8 cellular contexts compared by ENCODE assay signal in the genomic region with DNA sequence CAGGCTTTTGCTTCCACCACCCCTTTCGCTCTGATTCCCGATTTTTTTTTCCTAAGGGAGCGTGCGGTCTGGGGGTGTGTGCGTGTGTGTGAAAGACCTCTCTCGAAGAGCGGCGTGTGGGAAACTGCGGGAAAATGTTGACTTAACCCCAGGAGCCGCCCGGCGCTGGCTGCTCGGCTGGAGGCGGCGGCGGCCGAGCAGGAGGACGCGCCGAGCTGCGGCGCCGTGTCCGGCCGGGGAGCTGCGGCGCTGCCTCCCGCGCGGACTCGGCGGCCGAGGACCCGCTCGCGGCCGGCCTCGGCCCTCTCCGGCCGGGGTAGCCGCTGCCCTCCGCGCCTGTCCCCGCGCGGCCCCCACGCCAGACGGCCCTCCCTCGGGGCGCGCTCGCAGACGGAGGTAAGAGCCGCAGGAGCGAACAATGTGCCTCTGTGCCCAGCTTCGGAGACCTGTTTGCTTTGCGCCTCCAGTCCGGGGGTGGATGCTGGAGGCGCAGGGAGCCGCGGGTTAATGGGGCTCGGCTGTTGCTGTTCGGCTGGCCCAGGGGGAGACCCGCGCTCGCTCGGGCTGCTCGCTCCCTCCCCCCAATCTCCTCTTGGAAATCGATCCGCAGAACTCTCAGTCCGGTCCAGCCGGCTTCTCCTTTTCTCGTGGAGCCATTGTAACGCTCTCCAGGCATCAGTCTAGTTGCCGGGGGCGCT. TPM values are rescaled to one million over a fixed set of nuclear protein-coding genes. Genes with fewer than 3 reads are reported as not detected.
A peak's percentile ranks its signal among the peaks of the same experiment; 100 is the strongest.
DNase-seq lines count a peak whose midpoint lies in the region; ATAC-seq, FAIRE-seq and TF ChIP-seq lines count a peak whose summit lies in the region.

No MANE protein-coding gene starts in this region.

- no peaks in the 10 kb centered on the region for H3K9me3 Mint-ChIP-seq in astrocyte (ENCODE audit: unreplicated experiment)

- peaks cover 31% of the 10 kb centered on the region for H3K79me2 ChIP-seq in astrocyte (ENCODE audit: insufficient read depth, low read length)

- no peak for TF ChIP-seq CTCF in BJ (IDR thresholded peaks at IDR 0.05; ENCODE audit: insufficient read depth, low read depth, low read length)
- TF ChIP-seq CTCF in HL-60 (IDR thresholded peaks at IDR 0.05; ENCODE audit: insufficient read depth, low read length), result no peak
- no peak for TF ChIP-seq CTCF in astrocyte (IDR thresholded peaks at IDR 0.05; ENCODE audit: insufficient read depth, low read depth, low read length)

- H3K9ac ChIP-seq in astrocyte (ENCODE audit: low read length), result peak overlapping the region; percentile 84

- H3K4me3 Mint-ChIP-seq in astrocyte (ENCODE audit: unreplicated experiment), result peak overlapping the region; percentile 97

- no peak for FAIRE-seq in astrocyte (lab: Jason Lieb, UNC)

- H3K36me3 ChIP-seq in BJ (ENCODE audit: control insufficient read depth, insufficient read depth, low read length) (no peaks in the 10 kb centered on the region), astrocyte (ENCODE audit: insufficient read depth, low read length) (no peaks in the 10 kb centered on the region)

- no peak overlapping the region for H3K27ac ChIP-seq in HL-60 (replicated peaks)
- peak overlapping the region; percentile 70 for H3K27ac ChIP-seq in astrocyte (ENCODE audit: low read depth, low read length)
- peak overlapping the region in 20 of 21 experiments; percentile 74 to 93 (median 86) for H3K27ac ChIP-seq in skin epidermis

- H2AFZ ChIP-seq in astrocyte (ENCODE audit: low read depth, low read length), result peak overlapping the region; percentile 93

- POLR2A ChIA-PET in BJ (lab: Charles Lee), result no interaction called here

- peaks cover 5% of the 10 kb centered on the region for H3K4me1 ChIP-seq in astrocyte (ENCODE audit: insufficient read depth, low read length)

- H3K4me2 ChIP-seq in astrocyte (ENCODE audit: low read length), result peak overlapping the region; percentile 97

- no peaks in the 10 kb centered on the region for H3K27me3 Mint-ChIP-seq in astrocyte (ENCODE audit: low read depth, unreplicated experiment)

- peaks cover 17% of the 10 kb centered on the region for H4K20me1 ChIP-seq in astrocyte (ENCODE audit: insufficient read depth, low read length)

- DNase-seq in BJ (ENCODE audit: low read depth) (no peak), HL-60 (ENCODE audit: low read depth in 1 of 2, low spot score in 1 of 2) (no peak), astrocyte (ENCODE audit: low read depth) (peak; percentile 53), SK-N-DZ (ENCODE audit: low spot score) (no peak), OCI-M1 (lab: John Stamatoyannopoulos, UW) (no peak)

- peak overlapping the region; percentile 92 for H3K27ac Mint-ChIP-seq in astrocyte (ENCODE audit: unreplicated experiment)

- no peak for ATAC-seq in HG02763 (IDR thresholded peaks at IDR 0.05; ENCODE audit: unreplicated experiment)

- no peaks in the 10 kb centered on the region for H3K9me3 ChIP-seq in astrocyte (ENCODE audit: insufficient read depth, low read depth, low read length)

- CTCF ChIA-PET in BJ (lab: Yijun Ruan, JAX), result interaction anchor here (1.2 to 1.6 kb wide), 2 partner anchors 31 to 253 kb away, joined by 3 to 4 read pairs; no protein-coding TSS in a partner anchor

- no peaks in the 10 kb centered on the region for H3K36me3 Mint-ChIP-seq in astrocyte (ENCODE audit: low read depth, unreplicated experiment)

- H3K27me3 ChIP-seq in BJ (ENCODE audit: control insufficient read depth, insufficient read depth, low read length), result peaks cover 1% of the 10 kb centered on the region
- peaks cover 55% of the 10 kb centered on the region for H3K27me3 ChIP-seq in HL-60 (ENCODE audit: insufficient read depth, poor library complexity, severe bottlenecking)
- H3K27me3 ChIP-seq in astrocyte (ENCODE audit: insufficient read depth, low read length), result no peaks in the 10 kb centered on the region

- peak overlapping the region; percentile 65 for H3K4me3 ChIP-seq in BJ (ENCODE audit: low read depth, low read length)
- H3K4me3 ChIP-seq in HL-60 (replicated peaks; ENCODE audit: insufficient read depth, low read length), result peak overlapping the region; percentile 39
- H3K4me3 ChIP-seq in astrocyte (ENCODE audit: insufficient read depth, low read depth, low read length), result peak overlapping the region; percentile 81
- H3K4me3 ChIP-seq in iPS-11a (ENCODE audit: low read depth, low read length), result peak overlapping the region; percentile 88
- H3K4me3 ChIP-seq in skin epidermis, result peak overlapping the region; percentile 48 to 75 (median 55)

- H3K4me1 Mint-ChIP-seq in astrocyte (ENCODE audit: low read depth, unreplicated experiment), result peaks cover 13% of the 10 kb centered on the region

RNA-seq across cellular contexts. Expression of gene ADGRL2, which starts 1.2 kb away (rescaled TPM):
- 18.1 and 24.2 TPM in 2 replicates for polyA plus RNA-seq in BJ (2011; rRNA removed)
- polyA minus RNA-seq in BJ (2011; rRNA and poly(A)+ RNA removed), result 24.9 and 25.0 TPM in 2 replicates
- 103 and 126 TPM in 2 replicates for total RNA-seq in astrocyte
- 49.2 and 55.7 TPM in 2 replicates for polyA plus RNA-seq in SK-N-DZ (2014; cell fraction: cytosol; rRNA removed)
- polyA plus RNA-seq in SK-N-DZ (2014; cell fraction: nucleus; rRNA removed), result 36.8 and 47.0 TPM in 2 replicates
